Comparison of ENCODE assay signal across 9 cellular contexts in the genomic region with DNA sequence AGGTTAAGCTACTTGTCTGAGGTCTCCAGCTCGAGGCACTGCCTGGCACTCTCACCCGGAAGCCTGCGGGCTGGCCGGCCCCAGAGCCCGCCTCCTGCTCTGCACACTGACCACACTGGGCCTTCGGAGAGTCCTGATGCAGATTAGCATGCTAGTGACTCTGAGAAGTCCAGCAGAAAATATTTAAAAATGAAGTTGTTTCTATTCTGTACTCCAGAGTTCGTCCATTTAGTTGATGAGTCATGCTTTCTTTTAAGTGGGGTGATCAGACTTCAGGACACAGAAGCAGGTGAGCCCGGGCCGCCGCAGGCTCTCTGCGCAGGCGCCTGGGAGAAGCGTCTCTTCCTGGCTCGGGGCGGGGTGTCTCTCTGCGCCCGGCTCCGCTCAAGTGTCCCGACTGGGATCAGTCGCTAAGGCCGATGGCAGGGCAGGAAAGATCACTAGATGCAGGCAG. TPM values are rescaled to one million over a fixed set of nuclear protein-coding genes. Genes with fewer than 3 reads are reported as not detected.
DNase-seq lines count a peak whose midpoint lies in the region; ATAC-seq and TF ChIP-seq lines count a peak whose summit lies in the region.
"Had no signal": no experiment of that assay in that cellular context is flagged by ENCODE, and none has a peak within 500 bp of the region (broad histone marks: within the 10 kb centered on the region; RNA-seq: fewer than 3 reads in every experiment).

No MANE protein-coding gene starts in this region.

- no peaks in the 10 kb centered on the region for H3K36me3 Mint-ChIP-seq in MCF 10A (ENCODE audit: insufficient read depth, unreplicated experiment)

- peak overlapping the region; percentile 35 for H3K4me3 ChIP-seq in lower lobe of right lung
- peak overlapping the region in 3 of 4 donors; percentile 12 to 28 (median 22) for H3K4me3 ChIP-seq in stomach

- 23 to 38% (median 25%) methylated on average over 21 of the region's 21 CpGs for WGBS in stomach, 5 donors

- peak overlapping the region; percentile 95 for H3K27ac Mint-ChIP-seq in MCF 10A (ENCODE audit: low read depth, unreplicated experiment)
- H3K27ac Mint-ChIP-seq: stimulated activated naive CD8-positive, alpha-beta T cell treated with anti-CD3 and anti-CD28 coated beads, Interleukin-15, Interleukin-2, amounts not matched to agents 100 ng/mL and 50 ng/mL, for 24 hours had no signal

- BruUV-seq in MCF 10A (replicated peaks; lab: Mats Ljungman, UMichigan), result no TSS peak

- H3K9me3 ChIP-seq in lower lobe of right lung (no peaks in the 10 kb centered on the region), stomach (no peaks in the 10 kb centered on the region)

- H3K36me3 ChIP-seq in lower lobe of right lung, result no peaks in the 10 kb centered on the region
- no peaks in the 10 kb centered on the region for H3K36me3 ChIP-seq in stomach

- H3K4me1 Mint-ChIP-seq in MCF 10A (ENCODE audit: insufficient read depth, unreplicated experiment), result peaks cover 23% of the 10 kb centered on the region

- H3K4me1 ChIP-seq in lower lobe of right lung (no peaks in the 10 kb centered on the region), stomach (peaks cover 0 to 23% (median 6%) of the 10 kb centered on the region in 4 donors)

- H3K27me3 ChIP-seq in lower lobe of right lung (ENCODE audit: low read depth) (no peaks in the 10 kb centered on the region), stomach (no peaks in the 10 kb centered on the region)

- no peak for TF ChIP-seq EP300 in stomach (IDR thresholded peaks at IDR 0.05)

- no peaks in the 10 kb centered on the region for H3K9me3 Mint-ChIP-seq in MCF 10A (ENCODE audit: unreplicated experiment)
- H3K9me3 Mint-ChIP-seq: stimulated activated naive CD8-positive, alpha-beta T cell treated with anti-CD3 and anti-CD28 coated beads, Interleukin-15, Interleukin-2, amounts not matched to agents 100 ng/mL and 50 ng/mL, for 24 hours had no signal

- TF ChIP-seq CTCF in GM10266 (IDR thresholded peaks at IDR 0.05; ENCODE audit: control insufficient read depth, insufficient read depth, low read depth, missing control alignments) (no peak), MCF 10A (IDR thresholded peaks at IDR 0.05; ENCODE audit: unreplicated experiment) (no peak), lower lobe of right lung (IDR thresholded peaks at IDR 0.05) (no peak), stomach (IDR thresholded peaks at IDR 0.05) (no peak)

- H3K27ac ChIP-seq in lower lobe of right lung (peak overlapping the region; percentile 14), stomach (peak overlapping the region in 4 of 5 donors; percentile 22 to 49 (median 40))

- ATAC-seq in lower lobe of right lung, result peak; percentile 94 to 99
- no peak for ATAC-seq in GM18520 (IDR thresholded peaks at IDR 0.05; ENCODE audit: unreplicated experiment)
- ATAC-seq in HG02885 (IDR thresholded peaks at IDR 0.05; ENCODE audit: poor library complexity, unreplicated experiment), result no peak

- peak overlapping the region; percentile 67 for H3K4me3 Mint-ChIP-seq in MCF 10A (ENCODE audit: unreplicated experiment)
- H3K4me3 Mint-ChIP-seq: stimulated activated naive CD8-positive, alpha-beta T cell treated with anti-CD3 and anti-CD28 coated beads, Interleukin-15, Interleukin-2, amounts not matched to agents 100 ng/mL and 50 ng/mL, for 24 hours had no signal

- CTCF ChIA-PET in MCF 10A (lab: Yijun Ruan, JAX), result interaction anchor here (0.6 kb wide), 1 partner anchor 319 kb away, joined by 3 read pairs; no protein-coding TSS in a partner anchor

- DNase-seq in GM10266 (ENCODE audit: extremely low spot score), result peak; percentile 27
- DNase-seq in NCI-H526 (lab: John Stamatoyannopoulos, UW), result peak; percentile 45 to 83
- DNase-seq in MCF 10A (ENCODE audit: unreplicated experiment), result peak; percentile 69
- peak; percentile 87 for DNase-seq in lower lobe of right lung
- peak; percentile 75 for DNase-seq in stomach
- DNase-seq in iPS-NIHi11 (ENCODE audit: low spot score), result no peak

- POLR2A ChIA-PET in MCF 10A (lab: Yijun Ruan, JAX), result no interaction called here

- intact Hi-C loops in MCF 10A (cut with micrococcal nuclease), result no loop called here
- intact Hi-C loops in lower lobe of right lung (cut with DNase I), result no loop called here
- intact Hi-C loops in stomach (cut with DNase I; ENCODE audit: low total_unique reads), result no loop called here

- TF ChIP-seq POLR2A in stomach (IDR thresholded peaks at IDR 0.05), result no peak

- no peaks in the 10 kb centered on the region for H3K27me3 Mint-ChIP-seq in MCF 10A (ENCODE audit: insufficient read depth, unreplicated experiment)
- H3K27me3 Mint-ChIP-seq: stimulated activated naive CD8-positive, alpha-beta T cell treated with anti-CD3 and anti-CD28 coated beads, Interleukin-15, Interleukin-2, amounts not matched to agents 100 ng/mL and 50 ng/mL, for 24 hours had no signal

RNA-seq across cellular contexts. Expression of a gene that starts 32.5 kb away (rescaled TPM):
- not detected in 2 replicates for total RNA-seq in MCF 10A (2022)
- total RNA-seq in lower lobe of right lung, result not detected
- total RNA-seq in stomach, result not detected
- not detected for polyA plus RNA-seq in stomach

Comparison
In these comparisons a context has a peak if more than half of its experiments do, and no peak if none do; other contexts are left out.
1. ATAC-seq: peak in lower lobe of right lung (2 of 2); none in GM18520 (single experiment) and HG02885 (single experiment).